ENCODE assay signal across 17 cellular contexts in genomic region chr1:84711091-84711490, GRCh38.
DNase-seq lines count a peak whose midpoint lies in the region; ATAC-seq, FAIRE-seq and TF ChIP-seq lines count a peak whose summit lies in the region.
"Had no signal": no experiment of that assay in that cellular context is flagged by ENCODE, and none has a peak within 500 bp of the region (broad histone marks: within the 10 kb centered on the region; RNA-seq: fewer than 3 reads in every experiment).

No MANE protein-coding gene starts in this region.

- DNase-seq in DMS 273 treated with DMSO at 0.1 percent for 48 hours (lab: John Stamatoyannopoulos, UW), result peak; percentile 62
- peak; percentile 81 for DNase-seq in NCI-H2171 treated with DMSO at 0.1 percent for 48 hours (lab: John Stamatoyannopoulos, UW)
- no peak for DNase-seq in glomerular visceral epithelial cell (ENCODE audit: extremely low spot score)
- DNase-seq in stimulated activated naive CD4-positive, alpha-beta T cell treated with Interleukin-2 at 50 U/mL for 16 hours (lab: John Stamatoyannopoulos, UW), result no peak
- DNase-seq in NCI-H2227 (lab: John Stamatoyannopoulos, UW; ENCODE audit: unreplicated experiment), result no peak
- DNase-seq: CD4-positive, alpha-beta memory T cell; GM23248; MG63; NCI-H1105; NCI-H1694 treated with DMSO at 0.1 percent for 48 hours; NCI-H526; SHP77 had no signal

- peak; percentile 33 for FAIRE-seq in islet of Langerhans (lab: Jason Lieb, UNC)
- FAIRE-seq: HepG2 had no signal

- ATAC-seq in SK-N-SH treated with all-trans-retinoic acid at 6 μM for 48 hours, result peak; percentile 48; the same call in 2 of the 3 replicates
- no peak for ATAC-seq in HG03460 (IDR thresholded peaks at IDR 0.05; ENCODE audit: unreplicated experiment)
- ATAC-seq: HCT116, HepG2 had no signal

TF ChIP-seq in SK-N-SH treated with all-trans-retinoic acid at 6 μM for 48 hours, 23 proteins besides CTCF, POLR2A, EP300 and RAD21:
- TF ChIP-seq ESRRG (CRISPR knock-in tag; IDR thresholded peaks at IDR 0.05) (no peak), POU6F1 (CRISPR knock-in tag; IDR thresholded peaks at IDR 0.05; ENCODE audit: borderline replicate concordance, low read depth) (no peak), OSR1 (CRISPR knock-in tag; IDR thresholded peaks at IDR 0.05) (no peak), ZFP30 (CRISPR knock-in tag; IDR thresholded peaks at IDR 0.05) (no peak), ISL1 (CRISPR knock-in tag; IDR thresholded peaks at IDR 0.05) (0 out of 2 replicates have a peak, but pooled peaks have one; percentile 23), ZC3H10 (CRISPR knock-in tag; IDR thresholded peaks at IDR 0.05) (no peak)

Comparison
In these comparisons a context has a peak if more than half of its experiments do, and no peak if none do; other contexts are left out.
1. DNase-seq: peak in DMS 273 treated with DMSO at 0.1 percent for 48 hours (single experiment) and NCI-H2171 treated with DMSO at 0.1 percent for 48 hours (single experiment); none in glomerular visceral epithelial cell (single experiment), stimulated activated naive CD4-positive, alpha-beta T cell treated with Interleukin-2 at 50 U/mL for 16 hours (single experiment) and NCI-H2227 (single experiment).